In the genomic region with DNA sequence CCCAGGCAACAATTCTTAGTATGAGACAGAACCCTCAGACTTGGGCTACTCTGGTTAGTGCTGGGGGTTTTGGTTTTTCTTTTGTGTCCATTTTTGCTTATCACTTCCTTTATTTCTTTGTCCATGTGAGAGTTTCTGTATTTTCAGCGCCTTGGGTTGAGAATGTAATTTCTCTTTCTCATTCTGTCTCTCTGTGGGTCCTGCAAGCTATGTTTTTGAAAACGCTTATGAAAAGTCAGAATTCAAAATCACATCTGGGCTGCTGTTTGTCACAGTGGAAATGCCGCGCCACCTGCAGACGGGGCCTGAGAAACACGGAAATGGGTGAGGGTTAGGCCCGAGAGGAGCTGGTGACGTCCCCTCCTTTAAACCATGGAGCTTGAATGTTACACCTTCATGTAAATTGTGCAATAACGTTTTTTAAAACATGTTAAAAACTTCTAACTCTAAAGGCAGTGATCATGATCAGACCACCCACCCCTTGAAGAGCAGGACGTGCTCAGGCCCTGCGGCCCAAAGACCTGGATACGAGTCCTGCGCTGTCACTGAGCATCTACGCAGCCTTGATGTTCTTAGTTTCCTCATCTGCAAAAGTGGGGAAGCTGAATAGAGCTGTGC, we compare ENCODE assay signal across 8 cellular contexts. TPM values are rescaled to one million over a fixed set of nuclear protein-coding genes. Genes with fewer than 3 reads are reported as not detected.
A peak's percentile ranks its signal among the peaks of the same experiment; 100 is the strongest.
DNase-seq lines count a peak whose midpoint lies in the region; ATAC-seq, FAIRE-seq and TF ChIP-seq lines count a peak whose summit lies in the region.

No MANE protein-coding gene starts in this region.

- no peaks in the 10 kb centered on the region for H3K9me3 ChIP-seq in H1 (ENCODE audit: insufficient read depth in 2 of 2, low read depth in 1 of 2, low read length in 1 of 2)
- no peaks in the 10 kb centered on the region for H3K9me3 ChIP-seq in skeletal muscle tissue (ENCODE audit: control insufficient read depth in 3 of 3, low read length in 3 of 3)
- no peaks in the 10 kb centered on the region for H3K9me3 ChIP-seq in small intestine (ENCODE audit: control insufficient read depth, low read depth)
- no peaks in the 10 kb centered on the region for H3K9me3 ChIP-seq in testis

- no peak overlapping the region for H2BK120ac ChIP-seq in H1 (replicated peaks; ENCODE audit: low read depth, low read length)

- peaks cover 19 to 34% (median 28%) of the 10 kb centered on the region in 4 experiments for H3K4me1 ChIP-seq in H1 (replicated peaks in 1 of 4; ENCODE audit: control insufficient read depth in 3 of 4, insufficient read depth in 4 of 4, low read length in 3 of 4)
- H3K4me1 ChIP-seq in skeletal muscle tissue (ENCODE audit: control insufficient read depth in 3 of 3, insufficient read depth in 3 of 3, low read length in 3 of 3), result peaks cover 92 to 96% (median 92%) of the 10 kb centered on the region in 3 donors
- peaks cover 11 to 13% of the 10 kb centered on the region in 2 donors for H3K4me1 ChIP-seq in small intestine (ENCODE audit: control insufficient read depth in 2 of 2, insufficient read depth in 1 of 2, low read depth in 1 of 2, low read length in 1 of 2)
- H3K4me1 ChIP-seq in testis, result peaks cover 42% of the 10 kb centered on the region

- no peak for TF ChIP-seq EP300 in H1 (IDR thresholded peaks at IDR 0.05; ENCODE audit: borderline replicate concordance in 1 of 2, low read depth in 2 of 2, low read length in 2 of 2)

- no peaks in the 10 kb centered on the region for H4K20me1 ChIP-seq in H1 (replicated peaks in 1 of 2; ENCODE audit: control insufficient read depth in 1 of 2, insufficient read depth in 2 of 2, low read length in 2 of 2)

- H4K91ac ChIP-seq in H1 (replicated peaks; ENCODE audit: insufficient read length, low read length), result peak overlapping the region; percentile 99

- POLR2A ChIA-PET in H1 (lab: Charles Lee; ENCODE audit: partially characterized antibody), result interaction anchor here (1.0 to 6.5 kb wide), 13 partner anchors 8 to 146 kb away, joined by 3 to 53 read pairs (median 3); a partner anchor contains a TSS

- H2BK5ac ChIP-seq in H1 (ENCODE audit: low read depth, low read length), result peak overlapping the region; percentile 98

- no peak overlapping the region for H3K4ac ChIP-seq in H1 (replicated peaks; ENCODE audit: insufficient read length, low read depth, low read length)

- no peak overlapping the region for H2AFZ ChIP-seq in H1 (ENCODE audit: low read length)

- H3K4me3 ChIP-seq in H1 (ENCODE audit: extremely low read depth in 1 of 4, insufficient read depth in 2 of 4, low read depth in 3 of 4, low read length in 4 of 4), result 0 out of 8 replicates have a peak overlapping the region, but pooled peaks of 1 of the 4 experiments have one; percentile 4
- H3K4me3 ChIP-seq in skeletal muscle tissue (ENCODE audit: low read length in 3 of 3), result no peak overlapping the region
- no peak overlapping the region for H3K4me3 ChIP-seq in small intestine (ENCODE audit: low read depth in 1 of 2, low read length in 2 of 2)
- no peak overlapping the region for H3K4me3 ChIP-seq in testis

- H3K9ac ChIP-seq in H1 (replicated peaks in 1 of 4; ENCODE audit: extremely low read depth in 1 of 4, low read depth in 3 of 4, low read length in 3 of 4), result peak overlapping the region in 2 of 4 experiments; percentile 61 to 67; a peak in 2 of 7 replicates
- peak overlapping the region in 2 of 3 donors; percentile 69 to 73 for H3K9ac ChIP-seq in skeletal muscle tissue (ENCODE audit: low read depth in 1 of 3, low read length in 3 of 3)

- H3K18ac ChIP-seq in H1 (ENCODE audit: extremely low read depth, low read length), result peak overlapping the region; percentile 97; the same call in 1 of the 2 replicates

- H3K27ac ChIP-seq in H1 (ENCODE audit: low read depth, low read length) (peak overlapping the region; percentile 87), skeletal muscle tissue (ENCODE audit: low read depth, low read length) (peak overlapping the region; percentile 44), small intestine (ENCODE audit: low read depth in 1 of 2, low read length in 1 of 2) (peak overlapping the region in 1 of 2 donors; percentile 76), testis (peak overlapping the region in 1 of 2 donors; percentile 42)

- FAIRE-seq in H1 (lab: Jason Lieb, UNC), result no peak
- no peak for FAIRE-seq in small intestine (lab: Jason Lieb, UNC)

- peaks cover 0 to 39% of the 10 kb centered on the region in 2 experiments; a peak in 2 of 4 replicates for H3K79me2 ChIP-seq in H1 (ENCODE audit: control insufficient read depth in 1 of 2, insufficient read depth in 2 of 2, low read length in 2 of 2)

- CTCF ChIA-PET in H1 (lab: Charles Lee; ENCODE audit: partially characterized antibody), result interaction anchor here (0.5 to 5.4 kb wide), 20 partner anchors 14 to 301 kb away, joined by 3 to 44 read pairs (median 3); no protein-coding TSS in a partner anchor

- peak overlapping the region; percentile 84; the same call in 1 of the 2 replicates for H2AK5ac ChIP-seq in H1 (ENCODE audit: low read depth, low read length)

- peaks cover 5% of the 10 kb centered on the region; the same call in 1 of the 2 replicates for H3K79me1 ChIP-seq in H1 (ENCODE audit: low read depth, low read length)

- TF ChIP-seq POLR2A in H1 (IDR thresholded peaks at IDR 0.05; ENCODE audit: control extremely low read depth in 1 of 2, low read depth in 2 of 2, low read length in 2 of 2) (no peak), testis (IDR thresholded peaks at IDR 0.05) (no peak)

- peak; percentile 46 to 61 for TF ChIP-seq RAD21 in H1 (IDR thresholded peaks at IDR 0.05 in 1 of 2, conservative IDR thresholded peaks at IDR 0.05 in 1 of 2; ENCODE audit: low read depth in 2 of 2, low read length in 2 of 2)

- no peaks in the 10 kb centered on the region for H3K27me3 ChIP-seq in H1 (replicated peaks in 1 of 4; ENCODE audit: control insufficient read depth in 3 of 4, extremely low read depth in 1 of 4, insufficient read depth in 3 of 4, low read length in 3 of 4)
- no peaks in the 10 kb centered on the region for H3K27me3 ChIP-seq in skeletal muscle tissue (ENCODE audit: control insufficient read depth in 3 of 3, insufficient read depth in 3 of 3, low read length in 3 of 3)
- no peaks in the 10 kb centered on the region for H3K27me3 ChIP-seq in small intestine (ENCODE audit: control insufficient read depth in 2 of 2, insufficient read depth in 2 of 2, low read length in 2 of 2)
- H3K27me3 ChIP-seq in testis, result no peaks in the 10 kb centered on the region

- H3K23ac ChIP-seq in H1 (ENCODE audit: insufficient read length), result no peak overlapping the region

- peak; percentile 50 for ATAC-seq in GM18520 (IDR thresholded peaks at IDR 0.05; ENCODE audit: unreplicated experiment)
- peak; percentile 60 for ATAC-seq in HG03342 (IDR thresholded peaks at IDR 0.05; ENCODE audit: unreplicated experiment)
- no peak for ATAC-seq in esophagus mucosa

- no peak overlapping the region for H3K14ac ChIP-seq in H1 (ENCODE audit: insufficient read length)

- H3K4me2 ChIP-seq in H1 (ENCODE audit: insufficient read depth in 1 of 2, low read depth in 2 of 2, low read length in 2 of 2), result peak overlapping the region; percentile 31 to 58; a peak in 3 of 4 replicates

- peak overlapping the region; percentile 85 for H4K5ac ChIP-seq in H1 (ENCODE audit: insufficient read length, low read depth, low read length)

- intact Hi-C loops in testis (cut with DNase I; ENCODE audit: low total_unique reads), result no loop called here

- peak overlapping the region; percentile 99 for H2BK20ac ChIP-seq in H1 (ENCODE audit: low read length)

- 77% methylated on average over 14 of the region's 14 CpGs; no CpG with 5 or more reads in 1 of the 2 experiments for WGBS in H1 (ENCODE audit: extremely low coverage in 1 of 2, insufficient coverage in 1 of 2, insufficient read length in 1 of 2, insufficient replicate concordance in 2 of 2, low coverage in 1 of 2, low lambda C conversion rate in 2 of 2, missing lambda C conversion rate in 1 of 2), 2 experiments
- 69 to 87% (median 75%) methylated on average over 14 of the region's 14 CpGs for WGBS in small intestine, 3 donors
- 86 to 91% methylated on average over 14 of the region's 14 CpGs for WGBS in testis, 2 donors

- H4K8ac ChIP-seq in H1 (ENCODE audit: extremely low read depth, insufficient read depth, low read length), result no peak overlapping the region

- peak; percentile 24 to 43 (median 32); a peak in 3 of 4 replicates for TF ChIP-seq CTCF in H1 (IDR thresholded peaks at IDR 0.05; ENCODE audit: control extremely low read depth in 1 of 3, insufficient read depth in 1 of 3, low read depth in 1 of 3, low read length in 3 of 3)
- no peak for TF ChIP-seq CTCF in testis (IDR thresholded peaks at IDR 0.05)

- H2BK12ac ChIP-seq in H1 (ENCODE audit: low read depth, low read length), result peak overlapping the region; percentile 98

- no peak for DNase-seq in H1 (ENCODE audit: low read depth in 1 of 2, low spot score in 2 of 2)
- DNase-seq in NCI-H2196 (lab: John Stamatoyannopoulos, UW; ENCODE audit: unreplicated experiment), result no peak
- DNase-seq in small intestine, result no peak
- DNase-seq in testis, result no peak

- H3K23me2 ChIP-seq in H1 (ENCODE audit: low read depth, low read length), result no peaks in the 10 kb centered on the region

- H2BK15ac ChIP-seq in H1 (ENCODE audit: low read length), result no peak overlapping the region

- no peaks in the 10 kb centered on the region for H3K36me3 ChIP-seq in H1 (ENCODE audit: control insufficient read depth in 2 of 4, insufficient read depth in 4 of 4, low read length in 3 of 4)
- peaks cover 0 to 2% (median 0%) of the 10 kb centered on the region in 3 donors for H3K36me3 ChIP-seq in skeletal muscle tissue (ENCODE audit: control insufficient read depth in 3 of 3, insufficient read depth in 3 of 3, low read length in 3 of 3)
- H3K36me3 ChIP-seq in small intestine (ENCODE audit: control insufficient read depth in 2 of 2, insufficient read depth in 2 of 2, low read length in 2 of 2), result no peaks in the 10 kb centered on the region
- H3K36me3 ChIP-seq in testis (ENCODE audit: low read depth, missing control alignments), result no peaks in the 10 kb centered on the region

- no peak overlapping the region for H3K56ac ChIP-seq in H1 (replicated peaks; ENCODE audit: insufficient read length, low read depth, low read length)

TF ChIP-seq in H1, 55 proteins besides CTCF, POLR2A, EP300 and RAD21 (continues in another document):
- no peak for TF ChIP-seq JUND (IDR thresholded peaks at IDR 0.05; ENCODE audit: low read length)

RNA-seq across cellular contexts. Expression of a gene that starts 26.1 kb away (rescaled TPM):
- total RNA-seq in H1 (2021; fragmentation: NEBNext Ultra II Directional; extraction: Animal tissue kit (Norgen Biotek cat#: 25700)), result 23.6 and 27.2 TPM in 2 replicates
- polyA plus RNA-seq in H1 (2011; rRNA removed) (8.9 and 18.8 TPM in 2 replicates), small intestine (10 to 100 TPM; 41.6 to 45.6 (median 42.7) TPM), testis (ENCODE audit: insufficient read depth, low read depth, low replicate concordance) (14.0 TPM)
- polyA plus RNA-seq in H1 (2011; cell fraction: cytosol; rRNA removed), result 23.2 TPM
- 20.9 TPM for polyA plus RNA-seq in H1 (2011; cell fraction: nucleus; rRNA removed)
- 13.7 to 19.6 TPM (median 17.7 TPM) in 4 replicates for polyA plus RNA-seq in H1 (2012, experiment 1 of 2)
- 14.8 TPM for polyA plus RNA-seq in H1 (2012, experiment 2 of 2)
- 14.4 TPM for polyA plus RNA-seq in H1 (2013, experiment 1 of 2)
- polyA plus RNA-seq in H1 (2013, experiment 2 of 2), result 14.1 TPM
- 3.8 and 4.9 TPM in 2 replicates for polyA minus RNA-seq in H1 (2011; rRNA and poly(A)+ RNA removed)
- polyA minus RNA-seq in H1 (2011; cell fraction: cytosol; rRNA and poly(A)+ RNA removed), result 19.7 TPM
- polyA minus RNA-seq in H1 (2011; cell fraction: nucleus; rRNA and poly(A)+ RNA removed), result 10.3 TPM
- total RNA-seq in skeletal muscle tissue (24.5 TPM), testis (10 to 100 TPM; 10.7 to 19.0 TPM), esophagus mucosa (18.5 TPM)

Comparison
In these comparisons a context has a peak if more than half of its experiments do, and no peak if none do; other contexts are left out.
1. CTCF ChIP-seq: peak in H1 (3 of 3); none in testis (0 of 3).